Comparison of ENCODE assay signal across 25 cellular contexts in genomic region chr10:131683941-131684340, GRCh38.
DNase-seq lines count a peak whose midpoint lies in the region; ATAC-seq, FAIRE-seq and TF ChIP-seq lines count a peak whose summit lies in the region.
"Had no signal": no experiment of that assay in that cellular context is flagged by ENCODE, and none has a peak within 500 bp of the region (broad histone marks: within the 10 kb centered on the region; RNA-seq: fewer than 3 reads in every experiment).

No MANE protein-coding gene starts in this region.

- peaks cover 2 to 18% (median 7%) of the 10 kb centered on the region in 4 experiments; a peak in 6 of 7 replicates for H3K4me1 ChIP-seq in H1 (replicated peaks in 1 of 4; ENCODE audit: control insufficient read depth in 3 of 4, insufficient read depth in 4 of 4, low read length in 3 of 4)
- H3K4me1 ChIP-seq: A549, BE2C had no signal

- H2BK120ac ChIP-seq in H1 (replicated peaks; ENCODE audit: low read depth, low read length): no peak overlapping the region

- H2AFZ ChIP-seq in H1 (ENCODE audit: low read length): no peak overlapping the region
- H2AFZ ChIP-seq: GM23248 had no signal

- intact Hi-C loops in posterior vena cava (cut with DNase I): no loop called here

- TF ChIP-seq CTCF in H1 (IDR thresholded peaks at IDR 0.05; ENCODE audit: control extremely low read depth in 1 of 3, insufficient read depth in 1 of 3, low read depth in 1 of 3, low read length in 3 of 3) (no peak), nephron progenitor cell (IDR thresholded peaks at IDR 0.05) (no peak)

- H4K8ac ChIP-seq in H1 (ENCODE audit: extremely low read depth, insufficient read depth, low read length): no peak overlapping the region

- POLR2A ChIA-PET in H1 (lab: Charles Lee; ENCODE audit: partially characterized antibody): interaction anchor here (1.5 kb wide), 1 partner anchor 8 kb away, joined by 6 read pairs; no protein-coding TSS in a partner anchor

- H2BK5ac ChIP-seq in H1 (ENCODE audit: low read depth, low read length): no peak overlapping the region

- no peak overlapping the region for H4K5ac ChIP-seq in H1 (ENCODE audit: insufficient read length, low read depth, low read length)

- H3K9me3 ChIP-seq in H1 (ENCODE audit: insufficient read depth in 2 of 2, low read depth in 1 of 2, low read length in 1 of 2) (no peaks in the 10 kb centered on the region), MG63 (no peaks in the 10 kb centered on the region)
- H3K9me3 ChIP-seq: A549; BE2C; BLaER1 treated with 17β-estradiol and CSF1 and Interleukin-3, amounts not matched to agents 10 nM and 100 nM had no signal

- TF ChIP-seq POLR2A in H1 (IDR thresholded peaks at IDR 0.05; ENCODE audit: control extremely low read depth in 1 of 2, low read depth in 2 of 2, low read length in 2 of 2): no peak

- H4K20me1 ChIP-seq in H1 (replicated peaks in 1 of 2; ENCODE audit: control insufficient read depth in 1 of 2, insufficient read depth in 2 of 2, low read length in 2 of 2): peaks cover 0 to 4% of the 10 kb centered on the region in 2 experiments
- H4K20me1 ChIP-seq: BLaER1 treated with 17β-estradiol and CSF1 and Interleukin-3, amounts not matched to agents 10 nM and 100 nM had no signal

- no peak overlapping the region for H3K4me2 ChIP-seq in H1 (ENCODE audit: insufficient read depth in 1 of 2, low read depth in 2 of 2, low read length in 2 of 2)
- H3K4me2 ChIP-seq: A549; BLaER1 treated with 17β-estradiol and CSF1 and Interleukin-3, amounts not matched to agents 10 nM and 100 nM had no signal

- ATAC-seq in GM21447 (IDR thresholded peaks at IDR 0.05; ENCODE audit: unreplicated experiment): no peak
- ATAC-seq in GM19452 (IDR thresholded peaks at IDR 0.05; ENCODE audit: unreplicated experiment): no peak
- ATAC-seq: A549, HCT116 had no signal

- peaks cover 2% of the 10 kb centered on the region for H3K9me3 Mint-ChIP-seq in nephron progenitor cell
- H3K9me3 Mint-ChIP-seq: CD14-positive monocyte; CD4-positive, alpha-beta T cell; H9 had no signal

- no peaks in the 10 kb centered on the region; a peak in 1 of 8 replicates for H3K36me3 ChIP-seq in H1 (ENCODE audit: control insufficient read depth in 2 of 4, insufficient read depth in 4 of 4, low read length in 3 of 4)
- no peaks in the 10 kb centered on the region for H3K36me3 ChIP-seq in MG63
- H3K36me3 ChIP-seq: BE2C; BLaER1 treated with 17β-estradiol and CSF1 and Interleukin-3, amounts not matched to agents 10 nM and 100 nM had no signal

- peaks cover 11% of the 10 kb centered on the region for H3K27me3 Mint-ChIP-seq in nephron progenitor cell (ENCODE audit: low read depth, poor library complexity)

- DNase-seq in H1 (ENCODE audit: low read depth in 1 of 2, low spot score in 2 of 2) (no peak), nephron progenitor cell (no peak), posterior vena cava (ENCODE audit: low spot score) (peak; percentile 67), MG63 (no peak)
- DNase-seq: 8988T; ACHN; AML-193; BE2C; Calu3; CD4-positive, alpha-beta T cell; COR-L47; DMS53; DMS79 treated with DMSO at 0.1 percent for 48 hours; GF-D8; GM23248; H9 had no signal

- H3K27ac ChIP-seq in H1 (ENCODE audit: low read depth, low read length): no peak overlapping the region
- H3K27ac ChIP-seq: A549; BLaER1 treated with 17β-estradiol and CSF1 and Interleukin-3, amounts not matched to agents 10 nM and 100 nM; GM23248 had no signal

- no peak overlapping the region for H4K91ac ChIP-seq in H1 (replicated peaks; ENCODE audit: insufficient read length, low read length)

- FAIRE-seq in H1 (lab: Jason Lieb, UNC): no peak
- FAIRE-seq: A549, GM12891, GM18507 had no signal

- 89% methylated on average over 12 of the region's 12 CpGs; no CpG with 5 or more reads in 1 of the 2 experiments for WGBS in H1 (ENCODE audit: extremely low coverage in 1 of 2, insufficient coverage in 1 of 2, insufficient read length in 1 of 2, insufficient replicate concordance in 2 of 2, low coverage in 1 of 2, low lambda C conversion rate in 2 of 2, missing lambda C conversion rate in 1 of 2), 2 experiments

- H3K23ac ChIP-seq in H1 (ENCODE audit: insufficient read length): no peak overlapping the region

- TF ChIP-seq RAD21 in H1 (IDR thresholded peaks at IDR 0.05 in 1 of 2, conservative IDR thresholded peaks at IDR 0.05 in 1 of 2; ENCODE audit: low read depth in 2 of 2, low read length in 2 of 2): no peak

- H3K14ac ChIP-seq in H1 (ENCODE audit: insufficient read length): no peak overlapping the region

- TF ChIP-seq EP300 in H1 (IDR thresholded peaks at IDR 0.05; ENCODE audit: borderline replicate concordance in 1 of 2, low read depth in 2 of 2, low read length in 2 of 2): no peak

- peaks cover 37% of the 10 kb centered on the region for H3K4me1 Mint-ChIP-seq in nephron progenitor cell
- H3K4me1 Mint-ChIP-seq: CD14-positive monocyte; CD8-positive, alpha-beta memory T cell had no signal

- H2BK15ac ChIP-seq in H1 (ENCODE audit: low read length): 0 out of 2 replicates have a peak overlapping the region, but pooled peaks have one; percentile 61

- H3K4ac ChIP-seq in H1 (replicated peaks; ENCODE audit: insufficient read length, low read depth, low read length): no peak overlapping the region

- H3K4me3 ChIP-seq in H1 (ENCODE audit: extremely low read depth in 1 of 4, insufficient read depth in 2 of 4, low read depth in 3 of 4, low read length in 4 of 4) (no peak overlapping the region), MG63 (no peak overlapping the region)
- H3K4me3 ChIP-seq: A549; BLaER1 treated with 17β-estradiol and CSF1 and Interleukin-3, amounts not matched to agents 10 nM and 100 nM; GM23248 had no signal

- H3K79me1 ChIP-seq in H1 (ENCODE audit: low read depth, low read length): peaks cover 3% of the 10 kb centered on the region; the same call in 1 of the 2 replicates

- H3K4me3 Mint-ChIP-seq in nephron progenitor cell: no peak overlapping the region
- H3K4me3 Mint-ChIP-seq: CD14-positive monocyte; CD4-positive, alpha-beta T cell; CD8-positive, alpha-beta memory T cell; H9 had no signal

- no peaks in the 10 kb centered on the region for H3K36me3 Mint-ChIP-seq in nephron progenitor cell (ENCODE audit: low read depth)
- H3K36me3 Mint-ChIP-seq: CD14-positive monocyte; CD8-positive, alpha-beta memory T cell had no signal

- H3K9ac ChIP-seq in H1 (replicated peaks in 1 of 4; ENCODE audit: extremely low read depth in 1 of 4, low read depth in 3 of 4, low read length in 3 of 4): no peak overlapping the region
- H3K9ac ChIP-seq: BLaER1 treated with 17β-estradiol and CSF1 and Interleukin-3, amounts not matched to agents 10 nM and 100 nM; GM23248 had no signal

- H3K27me3 ChIP-seq in H1 (replicated peaks in 1 of 4; ENCODE audit: control insufficient read depth in 3 of 4, extremely low read depth in 1 of 4, insufficient read depth in 3 of 4, low read length in 3 of 4) (no peaks in the 10 kb centered on the region), MG63 (no peaks in the 10 kb centered on the region)
- H3K27me3 ChIP-seq: BE2C; BLaER1 treated with 17β-estradiol and CSF1 and Interleukin-3, amounts not matched to agents 10 nM and 100 nM had no signal

- H3K79me2 ChIP-seq in H1 (ENCODE audit: control insufficient read depth in 1 of 2, insufficient read depth in 2 of 2, low read length in 2 of 2): no peaks in the 10 kb centered on the region

- H2AK5ac ChIP-seq in H1 (ENCODE audit: low read depth, low read length): no peak overlapping the region

- no peak overlapping the region for H2BK20ac ChIP-seq in H1 (ENCODE audit: low read length)

- H3K23me2 ChIP-seq in H1 (ENCODE audit: low read depth, low read length): peaks cover 8% of the 10 kb centered on the region; the same call in 1 of the 2 replicates

- H3K56ac ChIP-seq in H1 (replicated peaks; ENCODE audit: insufficient read length, low read depth, low read length): no peak overlapping the region

- H3K18ac ChIP-seq in H1 (ENCODE audit: extremely low read depth, low read length): no peak overlapping the region

- H3K27ac Mint-ChIP-seq in nephron progenitor cell: peak overlapping the region; percentile 94
- H3K27ac Mint-ChIP-seq: CD4-positive, alpha-beta T cell; CD8-positive, alpha-beta memory T cell; H9 had no signal

- no peak overlapping the region for H2BK12ac ChIP-seq in H1 (ENCODE audit: low read depth, low read length)

- CTCF ChIA-PET in H1 (lab: Charles Lee; ENCODE audit: partially characterized antibody): interaction anchor here (0.5 to 1.3 kb wide), 3 partner anchors 14 to 73 kb away, joined by 3 to 4 read pairs (median 3); no protein-coding TSS in a partner anchor

TF ChIP-seq in H1, 55 proteins besides CTCF, POLR2A, EP300 and RAD21 (continues in another document):
- TF ChIP-seq RFX5 (IDR thresholded peaks at IDR 0.05; ENCODE audit: borderline replicate concordance, low read depth, low read length) (no peak), SAP30 (IDR thresholded peaks at IDR 0.05; ENCODE audit: insufficient read depth, insufficient replicate concordance, low read length) (no peak), TEAD4 (IDR thresholded peaks at IDR 0.05; ENCODE audit: low read depth, low read length) (no peak), ASH2L (IDR thresholded peaks at IDR 0.05; ENCODE audit: low read length) (no peak), POU5F1 (IDR thresholded peaks at IDR 0.05; ENCODE audit: low read depth, low read length) (no peak), SIN3A (conservative IDR thresholded peaks at IDR 0.05 in 1 of 2, IDR thresholded peaks at IDR 0.05 in 1 of 2; ENCODE audit: low read depth in 1 of 2, low read length in 2 of 2) (no peak), RBBP5 (IDR thresholded peaks at IDR 0.05; ENCODE audit: borderline replicate concordance, low read depth, low read length) (no peak), CTBP2 (IDR thresholded peaks at IDR 0.05; ENCODE audit: borderline replicate concordance, insufficient read depth, insufficient read length, low read length) (no peak), ZNF274 (IDR thresholded peaks at IDR 0.05; ENCODE audit: borderline replicate concordance, extremely low read depth, low read length) (no peak), EGR1 (IDR thresholded peaks at IDR 0.05; ENCODE audit: borderline replicate concordance, low read depth, low read length) (no peak), GABPA (IDR thresholded peaks at IDR 0.05; ENCODE audit: borderline replicate concordance, insufficient read depth, low read length) (no peak), CREB1 (IDR thresholded peaks at IDR 0.05) (no peak), E2F6 (IDR thresholded peaks at IDR 0.05) (no peak), KDM1A (IDR thresholded peaks at IDR 0.05; ENCODE audit: borderline replicate concordance, low read length) (no peak), JUND (IDR thresholded peaks at IDR 0.05; ENCODE audit: low read length) (no peak), RNF2 (IDR thresholded peaks at IDR 0.05; ENCODE audit: borderline replicate concordance, low read depth, low read length, missing control alignments, poor library complexity, severe bottlenecking) (no peak), KDM5A (IDR thresholded peaks at IDR 0.05; ENCODE audit: low read length) (no peak)
